15 cellular contexts compared by ENCODE assay signal in genomic region chr12:51320311-51320694, GRCh38. TPM values are rescaled to one million over a fixed set of nuclear protein-coding genes. Genes with fewer than 3 reads are reported as not detected.
DNase-seq lines count a peak whose midpoint lies in the region; ATAC-seq and TF ChIP-seq lines count a peak whose summit lies in the region.
"Had no signal": no experiment of that assay in that cellular context is flagged by ENCODE, and none has a peak within 500 bp of the region (broad histone marks: within the 10 kb centered on the region; RNA-seq: fewer than 3 reads in every experiment).

No MANE protein-coding gene starts in this region.

- WGBS in ovary, 3 donors: 67 to 73% (median 70%) methylated on average over 4 of the region's 4 CpGs
- 71 to 77% methylated on average over 4 of the region's 4 CpGs for WGBS in transverse colon (ENCODE audit: low coverage in 1 of 2), 2 donors

- H3K4me1 Mint-ChIP-seq in T-helper 2 cell treated with Interferon-gamma antibody and Interleukin-4, amounts not matched to agents 5 μg/mL and 100 μg/mL, for 36 hours (ENCODE audit: low read depth): peaks cover 55% of the 10 kb centered on the region

- no peak for TF ChIP-seq POLR2A in ovary (IDR thresholded peaks at IDR 0.05)
- TF ChIP-seq POLR2A in transverse colon (IDR thresholded peaks at IDR 0.05): no peak

- H3K36me3 Mint-ChIP-seq in T-helper 2 cell treated with Interferon-gamma antibody and Interleukin-4, amounts not matched to agents 5 μg/mL and 100 μg/mL, for 36 hours (ENCODE audit: low read depth): peaks cover 57% of the 10 kb centered on the region

- H3K27ac ChIP-seq in effector memory CD4-positive, alpha-beta T cell (ENCODE audit: insufficient read depth, low read length, poor library complexity, severe bottlenecking): peak overlapping the region; percentile 94
- H3K27ac ChIP-seq in ovary: no peak overlapping the region
- H3K27ac ChIP-seq in transverse colon: peak overlapping the region in 2 of 4 donors; percentile 1 to 65
- H3K27ac ChIP-seq: suprapubic skin had no signal

- H3K4me1 ChIP-seq in effector memory CD4-positive, alpha-beta T cell (ENCODE audit: control insufficient read depth, insufficient read depth, low read length, poor library complexity, severe bottlenecking): peaks cover 75% of the 10 kb centered on the region
- no peaks in the 10 kb centered on the region for H3K4me1 ChIP-seq in ovary (ENCODE audit: insufficient read depth)
- H3K4me1 ChIP-seq in transverse colon: peaks cover 0 to 36% (median 18%) of the 10 kb centered on the region in 4 donors

- peak; percentile 81 for ATAC-seq in sciatic nerve
- ATAC-seq: lower lobe of right lung had no signal

- DNase-seq in T-helper 2 cell treated with Interferon-gamma antibody and Interleukin-4, amounts not matched to agents 5 μg/mL and 100 μg/mL, for 36 hours (ENCODE audit: low spot score): no peak
- DNase-seq in T-helper 2 cell: no peak
- peak; percentile 76 for DNase-seq in NCI-H69 (lab: John Stamatoyannopoulos, UW)
- no peak for DNase-seq in effector memory CD4-positive, alpha-beta T cell
- DNase-seq in sciatic nerve (ENCODE audit: low spot score): no peak
- no peak for DNase-seq in mucosa of gallbladder (ENCODE audit: low spot score)
- DNase-seq in ovary: no peak
- no peak for DNase-seq in transverse colon
- DNase-seq: head of caudate nucleus, lower lobe of right lung, NCI-H1092 treated with DMSO at 0.1 percent for 48 hours, NCI-H524 treated with DMSO at 0.1 percent for 48 hours, SIG-M5 had no signal

- no peaks in the 10 kb centered on the region for H3K27me3 Mint-ChIP-seq in T-helper 2 cell treated with Interferon-gamma antibody and Interleukin-4, amounts not matched to agents 5 μg/mL and 100 μg/mL, for 36 hours (ENCODE audit: low read depth)

- H3K27ac Mint-ChIP-seq in T-helper 2 cell treated with Interferon-gamma antibody and Interleukin-4, amounts not matched to agents 5 μg/mL and 100 μg/mL, for 36 hours: peak overlapping the region; percentile 91

- H3K4me3 Mint-ChIP-seq in T-helper 2 cell treated with Interferon-gamma antibody and Interleukin-4, amounts not matched to agents 5 μg/mL and 100 μg/mL, for 36 hours: peak overlapping the region; percentile 95

- no peaks in the 10 kb centered on the region for H3K27me3 ChIP-seq in effector memory CD4-positive, alpha-beta T cell (replicated peaks; ENCODE audit: control insufficient read depth, insufficient read depth, low read length, poor library complexity, severe bottlenecking)
- H3K27me3 ChIP-seq in ovary: no peaks in the 10 kb centered on the region
- no peaks in the 10 kb centered on the region for H3K27me3 ChIP-seq in transverse colon
- H3K27me3 ChIP-seq: suprapubic skin had no signal

- peaks cover 3% of the 10 kb centered on the region for H3K36me3 ChIP-seq in effector memory CD4-positive, alpha-beta T cell (ENCODE audit: control insufficient read depth, insufficient read depth, low read length)
- H3K36me3 ChIP-seq in ovary (no peaks in the 10 kb centered on the region), transverse colon (no peaks in the 10 kb centered on the region)
- H3K36me3 ChIP-seq: lower lobe of right lung, suprapubic skin had no signal

- intact Hi-C loops in sciatic nerve (cut with DNase I) (no loop called here), ovary (cut with DNase I) (no loop called here), transverse colon (cut with DNase I; ENCODE audit: low total_unique reads) (no loop called here)

- H3K4me3 ChIP-seq in effector memory CD4-positive, alpha-beta T cell (ENCODE audit: insufficient read depth, low read depth, low read length, poor library complexity, severe bottlenecking): peak overlapping the region; percentile 68
- no peak overlapping the region for H3K4me3 ChIP-seq in ovary
- H3K4me3 ChIP-seq in transverse colon: no peak overlapping the region
- H3K4me3 ChIP-seq: suprapubic skin had no signal

- TF ChIP-seq CTCF in ovary (IDR thresholded peaks at IDR 0.05) (no peak), transverse colon (IDR thresholded peaks at IDR 0.05) (no peak)

- H3K9me3 ChIP-seq in effector memory CD4-positive, alpha-beta T cell (ENCODE audit: control insufficient read depth, low read length): no peaks in the 10 kb centered on the region
- no peaks in the 10 kb centered on the region for H3K9me3 ChIP-seq in ovary
- no peaks in the 10 kb centered on the region for H3K9me3 ChIP-seq in transverse colon
- H3K9me3 ChIP-seq: lower lobe of right lung, suprapubic skin had no signal

- in situ Hi-C loops in transverse colon (cut with MboI; ENCODE audit: low pct_ligation_motif_present in 1 of 4, low pct_unique_long_range_greater_than_20kb in 1 of 4, low sequenced_read_pairs in 3 of 4): no loop called here

- TF ChIP-seq EP300 in ovary (IDR thresholded peaks at IDR 0.05) (no peak), transverse colon (IDR thresholded peaks at IDR 0.05; ENCODE audit: low read depth) (no peak)

- H3K9me3 Mint-ChIP-seq in T-helper 2 cell treated with Interferon-gamma antibody and Interleukin-4, amounts not matched to agents 5 μg/mL and 100 μg/mL, for 36 hours: no peaks in the 10 kb centered on the region

RNA-seq across cellular contexts. Expression of gene BIN2, which starts 3.7 kb away (rescaled TPM):
- total RNA-seq in sciatic nerve (11.2 TPM), mucosa of gallbladder (9.8 TPM), ovary (1 to 10 TPM; 1.1 to 3.5 (median 1.5) TPM), transverse colon (10 to 100 TPM in 2 of 4 donors, 1 to 10 TPM in 2; 4.0 to 28.8 (median 9.0) TPM)
- 1 to 10 TPM; 1.1 to 7.6 TPM for polyA plus RNA-seq in ovary
- total RNA-seq: renal cortical epithelial cell had no signal

RNA-seq across cellular contexts. Expression of gene CELA1, which starts 26.2 kb away (rescaled TPM):
- total RNA-seq in sciatic nerve (not detected), mucosa of gallbladder (not detected), ovary (not detected), transverse colon (not detected)
- not detected for polyA plus RNA-seq in ovary
- total RNA-seq: lower lobe of right lung, renal cortical epithelial cell, suprapubic skin had no signal

RNA-seq across cellular contexts. Expression of gene SMAGP, which starts 50.1 kb away (rescaled TPM):
- total RNA-seq in sciatic nerve: 6.2 TPM
- total RNA-seq in mucosa of gallbladder: 40.4 TPM
- 10 to 100 TPM in 3 of 7 donors, 1 to 10 TPM in 4; 5.2 to 17.6 (median 9.4) TPM for total RNA-seq in ovary
- polyA plus RNA-seq in ovary: 10 to 100 TPM in 1 of 2 donors, 1 to 10 TPM in 1; 7.2 to 36.5 TPM
- total RNA-seq in transverse colon: 100 to 1,000 TPM in 2 of 4 donors, 10 to 100 TPM in 2; 29.5 to 144 (median 104) TPM
